Comparison of ENCODE assay signal across 8 cellular contexts in the genomic region with DNA sequence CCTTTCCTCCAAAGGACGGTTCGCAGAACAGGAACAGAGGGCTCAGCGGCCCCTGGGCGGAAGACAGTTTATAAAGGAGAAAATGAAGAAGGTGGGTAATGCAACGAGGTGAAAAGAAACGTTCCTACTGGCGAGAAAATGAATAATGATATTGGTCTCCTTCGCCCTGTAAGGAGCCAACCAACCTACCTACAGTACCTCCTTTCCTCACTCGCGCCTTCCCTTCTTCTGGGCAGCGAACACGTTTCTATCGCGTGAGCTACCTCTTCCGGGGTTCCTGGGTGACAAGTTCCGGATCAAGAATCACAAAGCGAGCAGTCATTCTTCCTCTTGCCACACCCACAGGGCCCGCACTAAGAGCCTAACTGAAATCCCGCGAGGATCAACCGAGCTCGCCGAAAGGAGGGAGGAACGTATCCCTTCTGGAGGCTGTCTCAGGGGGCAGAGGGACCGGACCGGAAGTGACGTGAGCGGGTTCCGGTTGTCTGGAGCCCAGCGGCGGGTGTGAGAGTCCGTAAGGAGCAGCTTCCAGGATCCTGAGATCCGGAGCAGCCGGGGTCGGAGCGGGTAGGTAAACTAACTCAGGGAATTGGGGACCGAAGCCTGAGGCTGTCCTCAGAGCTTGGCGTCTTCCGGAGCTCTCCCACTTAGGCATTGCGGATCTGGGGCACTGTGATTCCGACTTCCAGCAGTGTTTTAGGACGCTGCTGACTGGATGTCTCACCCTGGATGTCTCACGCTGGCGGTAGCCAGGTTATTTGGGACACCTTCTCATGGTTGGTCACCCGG. TPM values are rescaled to one million over a fixed set of nuclear protein-coding genes. Genes with fewer than 3 reads are reported as not detected.
DNase-seq lines count a peak whose midpoint lies in the region; ATAC-seq and TF ChIP-seq lines count a peak whose summit lies in the region.

A gene (minus strand): TSS at position 249 of the 789 bp plus-strand sequence. CDS start 9,452 bp downstream, outside the sequence.
A gene (plus strand): TSS at position 473 of the 789 bp plus-strand sequence. CDS start 23,793 bp downstream, outside the sequence.

- peak within 1 kb of the TSS; percentile 65 for H2AFZ ChIP-seq in PC-3 (ENCODE audit: low read length)

- H3F3A ChIP-seq in PC-3 (ENCODE audit: low read length, unreplicated experiment) = no peaks in the 10 kb centered on the region

- POLR2A ChIA-PET in PC-3 (lab: Charles Lee; ENCODE audit: unreplicated experiment) = interaction anchor here (0.6 to 1.5 kb wide), 5 partner anchors 89 to 798 kb away, joined by 3 to 8 read pairs (median 4); no protein-coding TSS in a partner anchor

- intact Hi-C loops in PC-3 (cut with micrococcal nuclease) = loop anchor here (1.0 to 2.0 kb wide), 2 partner anchors 88 to 145 kb away; a partner anchor contains a TSS

- H3K4me3 ChIP-seq in PC-3 (ENCODE audit: low read length) = peak within 1 kb of the TSS; percentile 76

- no peak for TF ChIP-seq RAD21 in Ishikawa (IDR thresholded peaks at IDR 0.05; ENCODE audit: low read depth)

- CTCF ChIA-PET in PC-3 (lab: Charles Lee) = interaction anchor here (0.7 to 1.1 kb wide), 2 partner anchors 100 to 152 kb away, joined by 3 to 4 read pairs; no protein-coding TSS in a partner anchor

- DNase-seq in DMS114 treated with DMSO at 0.1 percent for 48 hours (lab: John Stamatoyannopoulos, UW; ENCODE audit: unreplicated experiment) = peak; percentile 100
- peak; percentile 100 for DNase-seq in PC-3
- DNase-seq in activated T-cell treated with anti-CD3 and anti-CD28 coated beads for 48 hours (ENCODE audit: low read depth) = peak; percentile 89
- peak; percentile 99 for DNase-seq in epithelial cell of prostate (ENCODE audit: low read depth, low spot score)
- DNase-seq in mucosa of gallbladder (ENCODE audit: low spot score) = peak; percentile 98
- peak; percentile 70 to 83 for DNase-seq in stimulated activated CD8-positive, alpha-beta memory T cell treated with anti-CD3 and anti-CD28 coated beads, Interleukin-4, amount 100 ng/mL, for 4 hours (ENCODE audit: low read depth in 2 of 2, low spot score in 1 of 2)

- TF ChIP-seq EP300 in Ishikawa (IDR thresholded peaks at IDR 0.05; ENCODE audit: borderline replicate concordance) = peak; percentile 8; the same call in 1 of the 2 replicates

- H4K20me1 ChIP-seq in PC-3 (ENCODE audit: low read length) = peaks cover 63% of the 10 kb centered on the region

- no peak for TF ChIP-seq CTCF in PC-3 (conservative IDR thresholded peaks at IDR 0.05; ENCODE audit: low read depth, low read length)

- H3K27me3 ChIP-seq in PC-3 (ENCODE audit: low read length) = no peaks in the 10 kb centered on the region

- no peaks in the 10 kb centered on the region for H3K9me2 ChIP-seq in PC-3 (replicated peaks; ENCODE audit: low read length)

- peak within 1 kb of the TSS; percentile 95 for H3K9ac ChIP-seq in PC-3 (ENCODE audit: low read length)

- H3K36me3 ChIP-seq in PC-3 (ENCODE audit: low read depth, low read length) = peaks cover 15% of the 10 kb centered on the region; the same call in 1 of the 2 replicates

- H3K27ac ChIP-seq in PC-3 (ENCODE audit: low read length) = peak within 1 kb of the TSS; percentile 83
- peak within 1 kb of the TSS; percentile 91 for H3K27ac ChIP-seq in epithelial cell of prostate

- BruUV-seq in PC-3 (replicated peaks; lab: Mats Ljungman, UMichigan) = TSS peak; percentile 62

- peaks cover 97% of the 10 kb centered on the region for H3K79me2 ChIP-seq in PC-3 (ENCODE audit: low read length)

- peak within 1 kb of the TSS; percentile 90 for H3K4me2 ChIP-seq in PC-3 (ENCODE audit: low read length)

- ATAC-seq in GM21576 (IDR thresholded peaks at IDR 0.05; ENCODE audit: unreplicated experiment) (peak; percentile 96), PC-3 (peak; percentile 96)

- H3K9me3 ChIP-seq in PC-3 (ENCODE audit: low read length) = no peaks in the 10 kb centered on the region

- H3K4me1 ChIP-seq in PC-3 (ENCODE audit: insufficient read depth, low read length) = peaks cover 27% of the 10 kb centered on the region

TF ChIP-seq in Ishikawa, 13 proteins besides CTCF, POLR2A, EP300 and RAD21:
- TF ChIP-seq TAF1 (IDR thresholded peaks at IDR 0.05; ENCODE audit: low read depth) (peak; percentile 83), FOXM1 (IDR thresholded peaks at IDR 0.05; ENCODE audit: borderline replicate concordance, low read depth) (no peak), TCF12 (IDR thresholded peaks at IDR 0.05; ENCODE audit: low read depth) (no peak), ZBTB7A (IDR thresholded peaks at IDR 0.05; ENCODE audit: low read depth) (no peak), YY1 (IDR thresholded peaks at IDR 0.05; ENCODE audit: low read depth) (peak; percentile 25; the same call in 1 of the 2 replicates), CEBPB (IDR thresholded peaks at IDR 0.05) (no peak), NFIC (IDR thresholded peaks at IDR 0.05) (peak; percentile 8; the same call in 1 of the 2 replicates), TEAD4 (IDR thresholded peaks at IDR 0.05) (0 out of 2 replicates have a peak, but pooled peaks have one; percentile 4), CREB1 (IDR thresholded peaks at IDR 0.05; ENCODE audit: low read depth) (peak; percentile 75), EGR1 (IDR thresholded peaks at IDR 0.05) (0 out of 2 replicates have a peak, but pooled peaks have one; percentile 16)
- TF ChIP-seq, protein P1, sequence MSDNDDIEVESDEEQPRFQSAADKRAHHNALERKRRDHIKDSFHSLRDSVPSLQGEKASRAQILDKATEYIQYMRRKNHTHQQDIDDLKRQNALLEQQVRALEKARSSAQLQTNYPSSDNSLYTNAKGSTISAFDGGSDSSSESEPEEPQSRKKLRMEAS (IDR thresholded peaks at IDR 0.05) = peak; percentile 98
- TF ChIP-seq, protein P2, sequence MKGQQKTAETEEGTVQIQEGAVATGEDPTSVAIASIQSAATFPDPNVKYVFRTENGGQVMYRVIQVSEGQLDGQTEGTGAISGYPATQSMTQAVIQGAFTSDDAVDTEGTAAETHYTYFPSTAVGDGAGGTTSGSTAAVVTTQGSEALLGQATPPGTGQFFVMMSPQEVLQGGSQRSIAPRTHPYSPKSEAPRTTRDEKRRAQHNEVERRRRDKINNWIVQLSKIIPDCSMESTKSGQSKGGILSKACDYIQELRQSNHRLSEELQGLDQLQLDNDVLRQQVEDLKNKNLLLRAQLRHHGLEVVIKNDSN (IDR thresholded peaks at IDR 0.05) = peak; percentile 52; the same call in 1 of the 2 replicates
- TF ChIP-seq, protein P3, sequence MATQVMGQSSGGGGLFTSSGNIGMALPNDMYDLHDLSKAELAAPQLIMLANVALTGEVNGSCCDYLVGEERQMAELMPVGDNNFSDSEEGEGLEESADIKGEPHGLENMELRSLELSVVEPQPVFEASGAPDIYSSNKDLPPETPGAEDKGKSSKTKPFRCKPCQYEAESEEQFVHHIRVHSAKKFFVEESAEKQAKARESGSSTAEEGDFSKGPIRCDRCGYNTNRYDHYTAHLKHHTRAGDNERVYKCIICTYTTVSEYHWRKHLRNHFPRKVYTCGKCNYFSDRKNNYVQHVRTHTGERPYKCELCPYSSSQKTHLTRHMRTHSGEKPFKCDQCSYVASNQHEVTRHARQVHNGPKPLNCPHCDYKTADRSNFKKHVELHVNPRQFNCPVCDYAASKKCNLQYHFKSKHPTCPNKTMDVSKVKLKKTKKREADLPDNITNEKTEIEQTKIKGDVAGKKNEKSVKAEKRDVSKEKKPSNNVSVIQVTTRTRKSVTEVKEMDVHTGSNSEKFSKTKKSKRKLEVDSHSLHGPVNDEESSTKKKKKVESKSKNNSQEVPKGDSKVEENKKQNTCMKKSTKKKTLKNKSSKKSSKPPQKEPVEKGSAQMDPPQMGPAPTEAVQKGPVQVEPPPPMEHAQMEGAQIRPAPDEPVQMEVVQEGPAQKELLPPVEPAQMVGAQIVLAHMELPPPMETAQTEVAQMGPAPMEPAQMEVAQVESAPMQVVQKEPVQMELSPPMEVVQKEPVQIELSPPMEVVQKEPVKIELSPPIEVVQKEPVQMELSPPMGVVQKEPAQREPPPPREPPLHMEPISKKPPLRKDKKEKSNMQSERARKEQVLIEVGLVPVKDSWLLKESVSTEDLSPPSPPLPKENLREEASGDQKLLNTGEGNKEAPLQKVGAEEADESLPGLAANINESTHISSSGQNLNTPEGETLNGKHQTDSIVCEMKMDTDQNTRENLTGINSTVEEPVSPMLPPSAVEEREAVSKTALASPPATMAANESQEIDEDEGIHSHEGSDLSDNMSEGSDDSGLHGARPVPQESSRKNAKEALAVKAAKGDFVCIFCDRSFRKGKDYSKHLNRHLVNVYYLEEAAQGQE (IDR thresholded peaks at IDR 0.05; ENCODE audit: low read depth) = no peak

RNA-seq across cellular contexts. Expression of the first gene that starts in this region (rescaled TPM):
- 69.8 and 82.1 TPM in 2 replicates for total RNA-seq in PC-3 (2014; rRNA removed)
- total RNA-seq in mucosa of gallbladder = 17.2 TPM

RNA-seq across cellular contexts. Expression of the second gene that starts in this region (rescaled TPM):
- total RNA-seq in PC-3 (2014; rRNA removed) (237 and 277 TPM in 2 replicates), mucosa of gallbladder (167 TPM)

Comparison
In these comparisons a context has a peak if more than half of its experiments do, and no peak if none do; other contexts are left out.
1. Peak in every context shown above with its lines: DNase-seq, ATAC-seq, H3K4me3 ChIP-seq and H3K27ac ChIP-seq.